In the genomic region with DNA sequence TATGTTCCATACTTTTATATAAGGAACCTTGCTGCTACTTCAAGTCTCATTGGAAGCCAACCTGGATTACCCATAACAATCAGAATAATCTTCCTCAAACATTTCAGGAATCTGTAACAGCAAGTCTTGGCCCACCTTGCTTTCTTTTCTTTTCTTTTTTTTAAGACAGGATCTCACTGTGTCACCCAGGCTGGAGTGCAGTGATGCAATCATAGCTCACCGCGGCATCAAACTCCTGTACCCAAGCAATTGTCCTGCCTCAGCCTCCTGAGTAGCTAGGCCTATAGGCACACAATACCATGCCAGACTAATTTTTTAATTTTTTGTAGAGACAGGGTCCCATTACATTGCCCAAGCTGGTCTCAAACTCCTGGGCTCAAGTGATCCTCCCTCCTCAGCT, we compare ENCODE assay signal across 1 cellular context.
TF ChIP-seq lines count a peak whose summit lies in the region.

No MANE protein-coding gene starts in this region.

TF ChIP-seq in HepG2, 621 proteins besides CTCF, POLR2A, EP300 and RAD21:
- TF ChIP-seq XRCC5 (optimal IDR thresholded peaks at IDR 0.05; ENCODE audit: low read length) (no peak), ZNF253 (CRISPR knock-in tag; IDR thresholded peaks at IDR 0.05; ENCODE audit: borderline replicate concordance) (no peak), DMAP1 (CRISPR knock-in tag; IDR thresholded peaks at IDR 0.05) (no peak), ATF7 (IDR thresholded peaks at IDR 0.05) (no peak), ATF7 (CRISPR knock-in tag; IDR thresholded peaks at IDR 0.05) (no peak), CEBPB (IDR thresholded peaks at IDR 0.05; ENCODE audit: borderline replicate concordance, low read depth, low read length) (peak; percentile 69; the same call in 1 of the 2 replicates), MXD4 (CRISPR knock-in tag; IDR thresholded peaks at IDR 0.05) (no peak), BCL6 (CRISPR knock-in tag; IDR thresholded peaks at IDR 0.05) (no peak), ZNF274 (CRISPR knock-in tag; IDR thresholded peaks at IDR 0.05) (no peak), RBM22 (optimal IDR thresholded peaks at IDR 0.05; ENCODE audit: low read length) (no peak), HNRNPK (IDR thresholded peaks at IDR 0.05; ENCODE audit: low read depth, low read length, poor library complexity, severe bottlenecking) (no peak), ZNF382 (CRISPR knock-in tag; IDR thresholded peaks at IDR 0.05; ENCODE audit: borderline replicate concordance) (no peak), U2AF2 (IDR thresholded peaks at IDR 0.05; ENCODE audit: low read depth, low read length) (no peak), CEBPG (CRISPR knock-in tag; IDR thresholded peaks at IDR 0.05) (peak; percentile 82), ESRRA (CRISPR knock-in tag; IDR thresholded peaks at IDR 0.05; ENCODE audit: low read depth) (no peak), ZNF232 (CRISPR knock-in tag; IDR thresholded peaks at IDR 0.05; ENCODE audit: borderline replicate concordance) (no peak), ZNF460 (CRISPR knock-in tag; IDR thresholded peaks at IDR 0.05; ENCODE audit: borderline replicate concordance) (no peak), ZFP36L2 (CRISPR knock-in tag; IDR thresholded peaks at IDR 0.05) (no peak), HNF4G (IDR thresholded peaks at IDR 0.05; ENCODE audit: borderline replicate concordance, low read depth, low read length) (no peak), HNF4G (CRISPR knock-in tag; IDR thresholded peaks at IDR 0.05; ENCODE audit: borderline replicate concordance, low read depth) (no peak), THAP11 (CRISPR knock-in tag; IDR thresholded peaks at IDR 0.05) (no peak), ZNF337 (CRISPR knock-in tag; IDR thresholded peaks at IDR 0.05; ENCODE audit: borderline replicate concordance, low read depth) (no peak), ZNF850 (CRISPR knock-in tag; conservative IDR thresholded peaks at IDR 0.05) (no peak), XBP1 (CRISPR knock-in tag; IDR thresholded peaks at IDR 0.05) (no peak)
- TF ChIP-seq, protein P1, sequence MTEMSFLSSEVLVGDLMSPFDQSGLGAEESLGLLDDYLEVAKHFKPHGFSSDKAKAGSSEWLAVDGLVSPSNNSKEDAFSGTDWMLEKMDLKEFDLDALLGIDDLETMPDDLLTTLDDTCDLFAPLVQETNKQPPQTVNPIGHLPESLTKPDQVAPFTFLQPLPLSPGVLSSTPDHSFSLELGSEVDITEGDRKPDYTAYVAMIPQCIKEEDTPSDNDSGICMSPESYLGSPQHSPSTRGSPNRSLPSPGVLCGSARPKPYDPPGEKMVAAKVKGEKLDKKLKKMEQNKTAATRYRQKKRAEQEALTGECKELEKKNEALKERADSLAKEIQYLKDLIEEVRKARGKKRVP (CRISPR knock-in tag; IDR thresholded peaks at IDR 0.05): peak in 1 of 2 experiments; percentile 57; a peak in 2 of 4 replicates
- TF ChIP-seq, protein P2, sequence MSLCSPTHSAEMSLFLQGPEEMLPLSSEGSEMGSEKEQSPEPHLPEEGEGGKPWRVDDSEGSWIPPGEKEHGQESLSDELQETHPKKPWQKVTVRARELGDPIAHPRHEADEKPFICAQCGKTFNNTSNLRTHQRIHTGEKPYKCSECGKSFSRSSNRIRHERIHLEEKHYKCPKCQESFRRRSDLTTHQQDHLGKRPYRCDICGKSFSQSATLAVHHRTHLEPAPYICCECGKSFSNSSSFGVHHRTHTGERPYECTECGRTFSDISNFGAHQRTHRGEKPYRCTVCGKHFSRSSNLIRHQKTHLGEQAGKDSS (CRISPR knock-in tag; IDR thresholded peaks at IDR 0.05; ENCODE audit: borderline replicate concordance, low read depth): no peak
- TF ChIP-seq, protein P3, sequence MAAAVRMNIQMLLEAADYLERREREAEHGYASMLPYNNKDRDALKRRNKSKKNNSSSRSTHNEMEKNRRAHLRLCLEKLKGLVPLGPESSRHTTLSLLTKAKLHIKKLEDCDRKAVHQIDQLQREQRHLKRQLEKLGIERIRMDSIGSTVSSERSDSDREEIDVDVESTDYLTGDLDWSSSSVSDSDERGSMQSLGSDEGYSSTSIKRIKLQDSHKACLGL (CRISPR knock-in tag; IDR thresholded peaks at IDR 0.05): no peak
- TF ChIP-seq, protein P4, sequence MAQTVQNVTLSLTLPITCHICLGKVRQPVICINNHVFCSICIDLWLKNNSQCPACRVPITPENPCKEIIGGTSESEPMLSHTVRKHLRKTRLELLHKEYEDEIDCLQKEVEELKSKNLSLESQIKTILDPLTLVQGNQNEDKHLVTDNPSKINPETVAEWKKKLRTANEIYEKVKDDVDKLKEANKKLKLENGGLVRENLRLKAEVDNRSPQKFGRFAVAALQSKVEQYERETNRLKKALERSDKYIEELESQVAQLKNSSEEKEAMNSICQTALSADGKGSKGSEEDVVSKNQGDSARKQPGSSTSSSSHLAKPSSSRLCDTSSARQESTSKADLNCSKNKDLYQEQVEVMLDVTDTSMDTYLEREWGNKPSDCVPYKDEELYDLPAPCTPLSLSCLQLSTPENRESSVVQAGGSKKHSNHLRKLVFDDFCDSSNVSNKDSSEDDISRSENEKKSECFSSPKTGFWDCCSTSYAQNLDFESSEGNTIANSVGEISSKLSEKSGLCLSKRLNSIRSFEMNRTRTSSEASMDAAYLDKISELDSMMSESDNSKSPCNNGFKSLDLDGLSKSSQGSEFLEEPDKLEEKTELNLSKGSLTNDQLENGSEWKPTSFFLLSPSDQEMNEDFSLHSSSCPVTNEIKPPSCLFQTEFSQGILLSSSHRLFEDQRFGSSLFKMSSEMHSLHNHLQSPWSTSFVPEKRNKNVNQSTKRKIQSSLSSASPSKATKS (CRISPR knock-in tag; IDR thresholded peaks at IDR 0.05): no peak
- TF ChIP-seq, protein P5, sequence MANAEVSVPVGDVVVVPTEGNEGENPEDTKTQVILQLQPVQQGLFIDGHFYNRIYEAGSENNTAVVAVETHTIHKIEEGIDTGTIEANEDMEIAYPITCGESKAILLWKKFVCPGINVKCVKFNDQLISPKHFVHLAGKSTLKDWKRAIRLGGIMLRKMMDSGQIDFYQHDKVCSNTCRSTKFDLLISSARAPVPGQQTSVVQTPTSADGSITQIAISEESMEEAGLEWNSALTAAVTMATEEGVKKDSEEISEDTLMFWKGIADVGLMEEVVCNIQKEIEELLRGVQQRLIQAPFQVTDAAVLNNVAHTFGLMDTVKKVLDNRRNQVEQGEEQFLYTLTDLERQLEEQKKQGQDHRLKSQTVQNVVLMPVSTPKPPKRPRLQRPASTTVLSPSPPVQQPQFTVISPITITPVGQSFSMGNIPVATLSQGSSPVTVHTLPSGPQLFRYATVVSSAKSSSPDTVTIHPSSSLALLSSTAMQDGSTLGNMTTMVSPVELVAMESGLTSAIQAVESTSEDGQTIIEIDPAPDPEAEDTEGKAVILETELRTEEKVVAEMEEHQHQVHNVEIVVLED (CRISPR knock-in tag; IDR thresholded peaks at IDR 0.05; ENCODE audit: borderline replicate concordance): no peak
